Comparison of ENCODE assay signal across 18 cellular contexts in the genomic region with DNA sequence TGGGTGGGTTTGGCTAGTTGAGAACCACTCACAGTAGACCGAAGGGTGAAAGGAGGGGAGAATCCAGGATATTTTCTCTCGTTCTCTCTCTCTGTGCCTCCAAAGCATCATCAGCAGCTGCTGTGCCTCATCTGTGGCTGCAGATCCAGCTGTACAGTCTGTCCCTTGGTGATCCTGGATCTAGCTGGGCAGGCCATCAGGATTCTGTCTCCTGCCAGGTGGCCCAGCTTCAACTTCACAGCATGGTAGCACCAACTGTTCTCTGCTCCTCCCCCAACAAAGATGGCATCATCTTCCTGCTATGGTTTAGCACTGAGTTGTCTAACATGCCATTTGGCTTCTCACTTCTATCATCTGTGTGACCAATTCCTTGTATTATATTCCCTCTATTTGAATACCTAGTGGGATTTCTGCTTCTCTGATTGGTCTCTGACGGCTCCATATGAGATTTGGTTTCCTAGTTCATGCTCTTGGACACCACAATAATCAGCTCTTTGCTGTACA. TPM values are rescaled to one million over a fixed set of nuclear protein-coding genes. Genes with fewer than 3 reads are reported as not detected.
DNase-seq lines count a peak whose midpoint lies in the region; ATAC-seq and TF ChIP-seq lines count a peak whose summit lies in the region.
"Had no signal": no experiment of that assay in that cellular context is flagged by ENCODE, and none has a peak within 500 bp of the region (broad histone marks: within the 10 kb centered on the region; RNA-seq: fewer than 3 reads in every experiment).

No MANE protein-coding gene starts in this region.

- no peak overlapping the region for H3K4me3 ChIP-seq in foreskin fibroblast (ENCODE audit: low read depth in 1 of 2, low read length in 2 of 2)
- H3K4me3 ChIP-seq: GM23338, K562 had no signal

- TF ChIP-seq CTCF in natural killer cell (IDR thresholded peaks at IDR 0.05) (no peak), glutamatergic neuron (IDR thresholded peaks at IDR 0.05; ENCODE audit: partially characterized antibody, unreplicated experiment) (no peak), foreskin fibroblast (IDR thresholded peaks at IDR 0.05; ENCODE audit: low read depth, low read length) (no peak)

- intact Hi-C loops in natural killer cell (cut with micrococcal nuclease), result no loop called here

- ATAC-seq in natural killer cell treated with Interleukin-12 subunit alpha and Interleukin-12 subunit beta and Interleukin-15 and Interleukin-18, amount 100 ng/mL, for 72 hours, result peak; percentile 55 to 68
- no peak for ATAC-seq in natural killer cell
- ATAC-seq: GM23338, K562 had no signal

- peak overlapping the region; percentile 6 for H3K4me3 Mint-ChIP-seq in natural killer cell treated with Interleukin-12 subunit alpha and Interleukin-12 subunit beta and Interleukin-15 and Interleukin-18, amount 100 ng/mL, for 72 hours
- H3K4me3 Mint-ChIP-seq in natural killer cell (no peak overlapping the region), glutamatergic neuron (ENCODE audit: unreplicated experiment) (no peak overlapping the region)
- H3K4me3 Mint-ChIP-seq: CD4-positive, alpha-beta memory T cell; GM23338 had no signal

- peaks cover 8% of the 10 kb centered on the region for H3K9me3 Mint-ChIP-seq in natural killer cell treated with Interleukin-12 subunit alpha and Interleukin-12 subunit beta and Interleukin-15 and Interleukin-18, amount 100 ng/mL, for 72 hours
- H3K9me3 Mint-ChIP-seq in natural killer cell (peaks cover 0 to 2% of the 10 kb centered on the region in 2 donors), glutamatergic neuron (ENCODE audit: unreplicated experiment) (peaks cover 6% of the 10 kb centered on the region)
- H3K9me3 Mint-ChIP-seq: CD4-positive, alpha-beta memory T cell; GM23338 had no signal

- no peaks in the 10 kb centered on the region for H3K36me3 Mint-ChIP-seq in natural killer cell treated with Interleukin-12 subunit alpha and Interleukin-12 subunit beta and Interleukin-15 and Interleukin-18, amount 100 ng/mL, for 72 hours
- H3K36me3 Mint-ChIP-seq in natural killer cell, result no peaks in the 10 kb centered on the region
- peaks cover 5% of the 10 kb centered on the region for H3K36me3 Mint-ChIP-seq in glutamatergic neuron (ENCODE audit: unreplicated experiment)
- H3K36me3 Mint-ChIP-seq: CD4-positive, alpha-beta memory T cell had no signal

- DNase-seq in natural killer cell treated with Interleukin-12 subunit alpha and Interleukin-12 subunit beta and Interleukin-15 and Interleukin-18, amount 100 ng/mL, for 72 hours (ENCODE audit: low spot score), result no peak
- DNase-seq in natural killer cell (no peak), NCI-H446 (lab: John Stamatoyannopoulos, UW) (peak; percentile 41 to 91), glutamatergic neuron (no peak), foreskin fibroblast (no peak), superior temporal gyrus (ENCODE audit: extremely low spot score) (no peak), NOMO-1 treated with dmso at 0.1 percent for 144 hours (lab: John Stamatoyannopoulos, UW; ENCODE audit: unreplicated experiment) (no peak), hippocampal formation (lab: John Stamatoyannopoulos, UW) (no peak)
- DNase-seq: BE2C; CD4-positive, alpha-beta memory T cell; DMS53; EL; HCEC 1CT; NCI-H1105 treated with DMSO at 0.1 percent for 48 hours; NCI-H1930; NCI-H82 had no signal

- H3K27ac Mint-ChIP-seq in natural killer cell treated with Interleukin-12 subunit alpha and Interleukin-12 subunit beta and Interleukin-15 and Interleukin-18, amount 100 ng/mL, for 72 hours, result peak overlapping the region in 1 of 2 donors; percentile 80
- H3K27ac Mint-ChIP-seq in natural killer cell (no peak overlapping the region), glutamatergic neuron (ENCODE audit: unreplicated experiment) (peak overlapping the region; percentile 25)
- H3K27ac Mint-ChIP-seq: CD4-positive, alpha-beta memory T cell; GM23338 had no signal

- peaks cover 10 to 21% of the 10 kb centered on the region in 2 donors for H3K4me1 Mint-ChIP-seq in natural killer cell treated with Interleukin-12 subunit alpha and Interleukin-12 subunit beta and Interleukin-15 and Interleukin-18, amount 100 ng/mL, for 72 hours (ENCODE audit: low read depth in 2 of 2)
- peaks cover 6 to 10% of the 10 kb centered on the region in 2 donors for H3K4me1 Mint-ChIP-seq in natural killer cell
- peaks cover 11% of the 10 kb centered on the region for H3K4me1 Mint-ChIP-seq in glutamatergic neuron (ENCODE audit: low read depth, unreplicated experiment)

- H3K27me3 Mint-ChIP-seq in natural killer cell treated with Interleukin-12 subunit alpha and Interleukin-12 subunit beta and Interleukin-15 and Interleukin-18, amount 100 ng/mL, for 72 hours, result peaks cover 0 to 11% of the 10 kb centered on the region in 2 donors
- H3K27me3 Mint-ChIP-seq in natural killer cell (ENCODE audit: low read depth in 2 of 2) (peaks cover 8 to 13% of the 10 kb centered on the region in 2 donors), glutamatergic neuron (ENCODE audit: unreplicated experiment) (peaks cover 4% of the 10 kb centered on the region)

RNA-seq across cellular contexts. Expression of gene ARFGEF2, which starts 28.6 kb away (rescaled TPM):
- 10 to 100 TPM; 29.8 to 31.5 TPM for total RNA-seq in natural killer cell treated with Interleukin-12 subunit alpha and Interleukin-12 subunit beta and Interleukin-15 and Interleukin-18, amount 100 ng/mL, for 72 hours
- total RNA-seq in natural killer cell, result 10 to 100 TPM; 22.7 to 26.9 (median 26.9) TPM
- total RNA-seq in glutamatergic neuron (ENCODE audit: unreplicated experiment), result 30.2 TPM

Comparison
In these comparisons a context has a peak if more than half of its experiments do, and no peak if none do; other contexts are left out.
1. ATAC-seq: peak in natural killer cell treated with Interleukin-12 subunit alpha and Interleukin-12 subunit beta and Interleukin-15 and Interleukin-18, amount 100 ng/mL, for 72 hours (2 of 2); none in natural killer cell (0 of 3).
2. DNase-seq: peak in NCI-H446 (2 of 2); none in natural killer cell treated with Interleukin-12 subunit alpha and Interleukin-12 subunit beta and Interleukin-15 and Interleukin-18, amount 100 ng/mL, for 72 hours (single experiment), natural killer cell (single experiment), glutamatergic neuron (single experiment), foreskin fibroblast (0 of 2), superior temporal gyrus (single experiment), NOMO-1 treated with dmso at 0.1 percent for 144 hours (single experiment) and hippocampal formation (0 of 2).